Comparison of ENCODE assay signal across 8 cellular contexts in the genomic region with DNA sequence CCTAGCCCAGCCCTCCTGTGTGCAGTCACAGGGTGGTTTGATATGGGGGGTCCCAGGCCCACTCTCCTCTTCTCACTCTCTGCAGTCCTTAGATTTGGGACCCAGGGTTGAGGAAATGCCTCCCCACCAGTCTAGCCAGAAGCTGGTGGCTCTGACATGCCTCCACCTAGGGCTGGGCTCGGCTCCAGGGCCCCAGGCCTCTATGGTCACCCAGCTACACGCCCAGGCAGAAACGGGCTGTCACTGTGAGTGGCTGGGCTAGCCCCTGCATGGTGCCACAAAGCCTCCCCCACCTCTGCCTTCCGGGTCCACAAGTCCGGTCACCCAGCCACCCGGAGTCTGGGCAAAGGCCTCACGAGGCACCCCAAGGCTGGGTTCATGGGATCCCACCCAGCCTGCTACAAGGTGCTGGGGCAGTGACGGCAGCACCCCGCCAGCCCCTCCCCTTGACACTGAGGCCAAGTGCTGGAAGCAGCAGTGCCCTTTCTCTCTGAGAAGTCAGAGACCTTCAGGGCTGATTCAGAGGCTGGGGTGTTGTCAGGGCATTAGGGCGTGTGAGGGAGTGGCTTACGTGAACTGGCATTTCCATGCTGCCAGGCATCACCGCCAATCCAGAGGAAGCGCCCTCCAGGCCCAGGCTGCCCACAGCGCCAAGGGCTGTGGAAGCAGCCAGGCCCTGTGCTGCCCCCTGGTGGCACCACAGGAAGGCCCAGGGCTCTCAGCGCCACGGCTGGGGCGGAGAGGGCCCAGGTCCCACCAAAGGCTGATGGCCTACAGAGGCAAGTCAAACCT. TPM values are rescaled to one million over a fixed set of nuclear protein-coding genes. Genes with fewer than 3 reads are reported as not detected.
A peak's percentile ranks its signal among the peaks of the same experiment; 100 is the strongest.
DNase-seq lines count a peak whose midpoint lies in the region; ATAC-seq and TF ChIP-seq lines count a peak whose summit lies in the region.

No MANE protein-coding gene starts in this region.

- ATAC-seq in HG03571 (IDR thresholded peaks at IDR 0.05; ENCODE audit: unreplicated experiment) = peak; percentile 28
- peak; percentile 67 for ATAC-seq in activated CD8-positive, alpha-beta T cell treated with anti-CD3 and anti-CD28 coated beads for 36 hours
- ATAC-seq in lower lobe of right lung = peak; percentile 71 to 82
- ATAC-seq in GM21423 (IDR thresholded peaks at IDR 0.05; ENCODE audit: unreplicated experiment) = no peak

- H3K9me3 ChIP-seq in duodenal mucosa (ENCODE audit: control insufficient read depth in 1 of 2, low read length in 2 of 2) = no peaks in the 10 kb centered on the region
- H3K9me3 ChIP-seq in lower lobe of right lung = no peaks in the 10 kb centered on the region

- H3K4me3 ChIP-seq in duodenal mucosa (ENCODE audit: low read depth in 1 of 2, low read length in 2 of 2) = peak overlapping the region; percentile 82 to 93
- peak overlapping the region; percentile 74 for H3K4me3 ChIP-seq in lower lobe of right lung

- peaks cover 47% of the 10 kb centered on the region for H3K4me1 Mint-ChIP-seq in activated CD8-positive, alpha-beta T cell treated with anti-CD3 and anti-CD28 coated beads for 36 hours (ENCODE audit: low read depth)

- peaks cover 20% of the 10 kb centered on the region for H3K36me3 Mint-ChIP-seq in activated CD8-positive, alpha-beta T cell treated with anti-CD3 and anti-CD28 coated beads for 36 hours (ENCODE audit: low read depth)

- H3K27ac ChIP-seq in duodenal mucosa (ENCODE audit: low read depth, low read length) = peak overlapping the region; percentile 98
- peak overlapping the region; percentile 98 for H3K27ac ChIP-seq in lower lobe of right lung

- CTCF ChIA-PET in activated CD8-positive, alpha-beta T cell treated with anti-CD3 and anti-CD28 coated beads for 36 hours (lab: Charles Lee) = interaction anchor here (1.0 to 1.9 kb wide), 9 partner anchors 14 to 154 kb away, joined by 3 to 8 read pairs (median 4); partner anchors contain the start of gene PPP1CA

- H3K4me1 ChIP-seq in duodenal mucosa (ENCODE audit: control insufficient read depth in 1 of 2, insufficient read depth in 2 of 2, low read length in 2 of 2) = peaks cover 17 to 44% of the 10 kb centered on the region in 2 donors
- H3K4me1 ChIP-seq in lower lobe of right lung = peaks cover 39% of the 10 kb centered on the region

- no peaks in the 10 kb centered on the region for H3K27me3 Mint-ChIP-seq in activated CD8-positive, alpha-beta T cell treated with anti-CD3 and anti-CD28 coated beads for 36 hours

- intact Hi-C loops in activated CD8-positive, alpha-beta T cell treated with anti-CD3 and anti-CD28 coated beads for 36 hours (cut with micrococcal nuclease) = loop anchor here (1.0 to 5.0 kb wide), 2 partner anchors 22 to 68 kb away; partner anchors contain the start of gene PTPRCAP
- intact Hi-C loops in lower lobe of right lung (cut with DNase I) = no loop called here

- H3K4me3 Mint-ChIP-seq in activated CD8-positive, alpha-beta T cell treated with anti-CD3 and anti-CD28 coated beads for 36 hours = peak overlapping the region; percentile 89

- DNase-seq in DMS153 treated with DMSO at 0.1 percent for 48 hours (lab: John Stamatoyannopoulos, UW; ENCODE audit: unreplicated experiment) = peak; percentile 77
- DNase-seq in NCI-H82 treated with DMSO at 0.1 percent for 48 hours (lab: John Stamatoyannopoulos, UW; ENCODE audit: unreplicated experiment) = peak; percentile 5
- DNase-seq in activated CD8-positive, alpha-beta T cell treated with anti-CD3 and anti-CD28 coated beads for 36 hours = peak; percentile 97
- peak; percentile 95 for DNase-seq in lower lobe of right lung
- DNase-seq in stimulated activated CD4-positive, alpha-beta T cell treated with anti-CD3 and anti-CD28 coated beads, Interleukin-4, amount 100 ng/mL, for 4 hours = peak; percentile 88 to 90

- H3K27me3 ChIP-seq in duodenal mucosa (ENCODE audit: control insufficient read depth in 1 of 2, insufficient read depth in 2 of 2, low read length in 2 of 2) = no peaks in the 10 kb centered on the region
- no peaks in the 10 kb centered on the region for H3K27me3 ChIP-seq in lower lobe of right lung (ENCODE audit: low read depth)

- peak overlapping the region; percentile 97 for H3K27ac Mint-ChIP-seq in activated CD8-positive, alpha-beta T cell treated with anti-CD3 and anti-CD28 coated beads for 36 hours

- H3K36me3 ChIP-seq in duodenal mucosa (ENCODE audit: control insufficient read depth in 1 of 2, insufficient read depth in 2 of 2, low read length in 2 of 2) = peaks cover 5 to 21% of the 10 kb centered on the region in 2 donors
- H3K36me3 ChIP-seq in lower lobe of right lung = peaks cover 27% of the 10 kb centered on the region

- peak; percentile 91 for TF ChIP-seq CTCF in activated CD8-positive, alpha-beta T cell treated with anti-CD3 and anti-CD28 coated beads for 36 hours (IDR thresholded peaks at IDR 0.05)
- TF ChIP-seq CTCF in lower lobe of right lung (IDR thresholded peaks at IDR 0.05) = peak; percentile 98

- peak overlapping the region; percentile 87 to 92 for H3K9ac ChIP-seq in duodenal mucosa (ENCODE audit: low read depth in 1 of 2, low read length in 2 of 2)

- H3K9me3 Mint-ChIP-seq in activated CD8-positive, alpha-beta T cell treated with anti-CD3 and anti-CD28 coated beads for 36 hours = no peaks in the 10 kb centered on the region

- POLR2A ChIA-PET in activated CD8-positive, alpha-beta T cell treated with anti-CD3 and anti-CD28 coated beads for 36 hours (lab: Charles Lee) = interaction anchor here (0.6 to 8.8 kb wide), 8 partner anchors 11 to 154 kb away, joined by 3 to 108 read pairs (median 4); partner anchors contain the start of genes PPP1CA, PTPRCAP and TBC1D10C

RNA-seq across cellular contexts. Expression of gene PITPNM1, which starts 0.6 kb away (rescaled TPM):
- total RNA-seq in activated CD8-positive, alpha-beta T cell treated with anti-CD3 and anti-CD28 coated beads for 36 hours = 10 to 100 TPM; 87.8 to 88.1 TPM
- total RNA-seq in lower lobe of right lung = 54.1 TPM

RNA-seq across cellular contexts. Expression of gene CDK2AP2, which starts 2.2 kb away (rescaled TPM):
- 10 to 100 TPM; 53.5 to 55.5 TPM for total RNA-seq in activated CD8-positive, alpha-beta T cell treated with anti-CD3 and anti-CD28 coated beads for 36 hours
- 79.7 TPM for total RNA-seq in lower lobe of right lung

RNA-seq across cellular contexts. Expression of gene CABP2, which starts 17.4 kb away (rescaled TPM):
- total RNA-seq in activated CD8-positive, alpha-beta T cell treated with anti-CD3 and anti-CD28 coated beads for 36 hours = not detected
- total RNA-seq in lower lobe of right lung = not detected

RNA-seq across cellular contexts. Expression of gene AIP, which starts 23.0 kb away (rescaled TPM):
- 100 to 1,000 TPM; 145 to 146 TPM for total RNA-seq in activated CD8-positive, alpha-beta T cell treated with anti-CD3 and anti-CD28 coated beads for 36 hours
- 85.2 TPM for total RNA-seq in lower lobe of right lung

RNA-seq across cellular contexts. Expression of gene TMEM134, which starts 36.8 kb away (rescaled TPM):
- 10 to 100 TPM; 56.0 to 59.2 TPM for total RNA-seq in activated CD8-positive, alpha-beta T cell treated with anti-CD3 and anti-CD28 coated beads for 36 hours
- 49.1 TPM for total RNA-seq in lower lobe of right lung

Comparison
In these comparisons a context has a peak if more than half of its experiments do, and no peak if none do; other contexts are left out.
1. DNase-seq: peak in every context shown above with its lines; median percentile 97 in activated CD8-positive, alpha-beta T cell treated with anti-CD3 and anti-CD28 coated beads for 36 hours; 95 in lower lobe of right lung; 89 in stimulated activated CD4-positive, alpha-beta T cell treated with anti-CD3 and anti-CD28 coated beads, Interleukin-4, amount 100 ng/mL, for 4 hours; 77 in DMS153 treated with DMSO at 0.1 percent for 48 hours; 5 in NCI-H82 treated with DMSO at 0.1 percent for 48 hours.